9 cellular contexts compared by ENCODE assay signal in genomic region chr1:206001476-206001888, GRCh38. TPM values are rescaled to one million over a fixed set of nuclear protein-coding genes. Genes with fewer than 3 reads are reported as not detected.
DNase-seq lines count a peak whose midpoint lies in the region; ATAC-seq and TF ChIP-seq lines count a peak whose summit lies in the region.
"Had no signal": no experiment of that assay in that cellular context is flagged by ENCODE, and none has a peak within 500 bp of the region (broad histone marks: within the 10 kb centered on the region; RNA-seq: fewer than 3 reads in every experiment).

No MANE protein-coding gene starts in this region.

- no peaks in the 10 kb centered on the region for H3K36me3 ChIP-seq in smooth muscle cell (ENCODE audit: low read depth)

- no peaks in the 10 kb centered on the region for H3K9me3 ChIP-seq in smooth muscle cell (replicated peaks; ENCODE audit: low read depth)

- peaks cover 36% of the 10 kb centered on the region for H3F3A ChIP-seq in smooth muscle cell (ENCODE audit: low read depth)

- peak overlapping the region; percentile 65 for H3K9ac ChIP-seq in smooth muscle cell (ENCODE audit: low read depth)

- ATAC-seq in activated CD8-positive, alpha-beta T cell treated with anti-CD3 and anti-CD28 coated beads for 36 hours = peak; percentile 80
- ATAC-seq in activated CD8-positive, alpha-beta T cell treated with anti-CD3 and anti-CD28 coated beads, Interleukin-2, amount 10 ng/mL, durations not matched to agents 7 days and 5 days = no peak
- ATAC-seq in Right ventricle myocardium inferior = peak; percentile 48
- ATAC-seq in GM18520 (IDR thresholded peaks at IDR 0.05; ENCODE audit: unreplicated experiment) = no peak

- H3K4me1 ChIP-seq in smooth muscle cell (ENCODE audit: low read depth) = peaks cover 34% of the 10 kb centered on the region

- H2AFZ ChIP-seq in smooth muscle cell (ENCODE audit: low read depth) = no peak overlapping the region

- peaks cover 3% of the 10 kb centered on the region for H3K27me3 Mint-ChIP-seq in activated CD8-positive, alpha-beta T cell treated with anti-CD3 and anti-CD28 coated beads for 36 hours
- H3K27me3 Mint-ChIP-seq in activated CD8-positive, alpha-beta T cell treated with anti-CD3 and anti-CD28 coated beads, Interleukin-2, amount 10 ng/mL, durations not matched to agents 7 days and 5 days (ENCODE audit: low read depth) = peaks cover 13% of the 10 kb centered on the region
- peaks cover 22% of the 10 kb centered on the region for H3K27me3 Mint-ChIP-seq in activated T-cell treated with anti-CD3 and anti-CD28 coated beads, Interleukin-2, amount 50 U/mL, for 24 hours
- H3K27me3 Mint-ChIP-seq: activated B cell treated with CpG ODN at 0.5 μM for 24 hours had no signal

- peak overlapping the region; percentile 87 for H3K4me2 ChIP-seq in smooth muscle cell

- peak overlapping the region; percentile 38 for H3K4me3 ChIP-seq in smooth muscle cell

- no peaks in the 10 kb centered on the region for H3K27me3 ChIP-seq in smooth muscle cell (ENCODE audit: low read depth)

- H4K20me1 ChIP-seq in smooth muscle cell (ENCODE audit: low read depth) = peaks cover 3% of the 10 kb centered on the region

- H3K4me1 Mint-ChIP-seq in activated CD8-positive, alpha-beta T cell treated with anti-CD3 and anti-CD28 coated beads for 36 hours (ENCODE audit: low read depth) = peaks cover 20% of the 10 kb centered on the region
- no peaks in the 10 kb centered on the region for H3K4me1 Mint-ChIP-seq in activated CD8-positive, alpha-beta T cell treated with anti-CD3 and anti-CD28 coated beads, Interleukin-2, amount 10 ng/mL, durations not matched to agents 7 days and 5 days (ENCODE audit: low read depth)
- H3K4me1 Mint-ChIP-seq in activated T-cell treated with anti-CD3 and anti-CD28 coated beads, Interleukin-2, amount 50 U/mL, for 24 hours (ENCODE audit: low read depth) = peaks cover 31% of the 10 kb centered on the region

- POLR2A ChIA-PET in activated CD8-positive, alpha-beta T cell treated with anti-CD3 and anti-CD28 coated beads for 36 hours (lab: Charles Lee) = no interaction called here
- POLR2A ChIA-PET in activated CD8-positive, alpha-beta T cell treated with anti-CD3 and anti-CD28 coated beads, Interleukin-2, amount 10 ng/mL, durations not matched to agents 7 days and 5 days (lab: Charles Lee) = no interaction called here

- in situ Hi-C loops in GM13976 (cut with MboI; ENCODE audit: low sequenced_read_pairs, unreplicated experiment) = loop anchor here (10.0 kb wide), 1 partner anchor 113 kb away; the partner anchor contains the start of gene AVPR1B

- H3K9me3 Mint-ChIP-seq in activated CD8-positive, alpha-beta T cell treated with anti-CD3 and anti-CD28 coated beads for 36 hours = no peaks in the 10 kb centered on the region
- H3K9me3 Mint-ChIP-seq in activated CD8-positive, alpha-beta T cell treated with anti-CD3 and anti-CD28 coated beads, Interleukin-2, amount 10 ng/mL, durations not matched to agents 7 days and 5 days (ENCODE audit: insufficient read depth) = no peaks in the 10 kb centered on the region
- no peaks in the 10 kb centered on the region for H3K9me3 Mint-ChIP-seq in activated T-cell treated with anti-CD3 and anti-CD28 coated beads, Interleukin-2, amount 50 U/mL, for 24 hours

- intact Hi-C loops in activated CD8-positive, alpha-beta T cell treated with anti-CD3 and anti-CD28 coated beads for 36 hours (cut with micrococcal nuclease) = no loop called here
- intact Hi-C loops in Right ventricle myocardium inferior (cut with DNase I) = no loop called here

- no peak overlapping the region for H3K27ac Mint-ChIP-seq in activated CD8-positive, alpha-beta T cell treated with anti-CD3 and anti-CD28 coated beads for 36 hours
- no peak overlapping the region for H3K27ac Mint-ChIP-seq in activated CD8-positive, alpha-beta T cell treated with anti-CD3 and anti-CD28 coated beads, Interleukin-2, amount 10 ng/mL, durations not matched to agents 7 days and 5 days
- no peak overlapping the region for H3K27ac Mint-ChIP-seq in activated T-cell treated with anti-CD3 and anti-CD28 coated beads, Interleukin-2, amount 50 U/mL, for 24 hours
- H3K27ac Mint-ChIP-seq: activated B cell treated with CpG ODN at 0.5 μM for 24 hours had no signal

- no peak overlapping the region for H3K4me3 Mint-ChIP-seq in activated CD8-positive, alpha-beta T cell treated with anti-CD3 and anti-CD28 coated beads for 36 hours
- H3K4me3 Mint-ChIP-seq in activated CD8-positive, alpha-beta T cell treated with anti-CD3 and anti-CD28 coated beads, Interleukin-2, amount 10 ng/mL, durations not matched to agents 7 days and 5 days = no peak overlapping the region
- H3K4me3 Mint-ChIP-seq in activated T-cell treated with anti-CD3 and anti-CD28 coated beads, Interleukin-2, amount 50 U/mL, for 24 hours = no peak overlapping the region
- H3K4me3 Mint-ChIP-seq: activated B cell treated with CpG ODN at 0.5 μM for 24 hours had no signal

- TF ChIP-seq CTCF in activated CD8-positive, alpha-beta T cell treated with anti-CD3 and anti-CD28 coated beads for 36 hours (IDR thresholded peaks at IDR 0.05) = no peak
- TF ChIP-seq CTCF in smooth muscle cell (IDR thresholded peaks at IDR 0.05; ENCODE audit: borderline replicate concordance, insufficient read depth, poor library complexity, severe bottlenecking) (no peak), GM13976 (IDR thresholded peaks at IDR 0.05; ENCODE audit: borderline replicate concordance, control extremely low read depth, extremely low read depth, insufficient read depth, missing control alignments) (no peak)

- no peaks in the 10 kb centered on the region for H3K36me3 Mint-ChIP-seq in activated CD8-positive, alpha-beta T cell treated with anti-CD3 and anti-CD28 coated beads for 36 hours (ENCODE audit: low read depth)
- no peaks in the 10 kb centered on the region for H3K36me3 Mint-ChIP-seq in activated CD8-positive, alpha-beta T cell treated with anti-CD3 and anti-CD28 coated beads, Interleukin-2, amount 10 ng/mL, durations not matched to agents 7 days and 5 days (ENCODE audit: low read depth)
- H3K36me3 Mint-ChIP-seq in activated T-cell treated with anti-CD3 and anti-CD28 coated beads, Interleukin-2, amount 50 U/mL, for 24 hours (ENCODE audit: low read depth) = no peaks in the 10 kb centered on the region

- H3K79me2 ChIP-seq in smooth muscle cell (ENCODE audit: low read depth) = peaks cover 16% of the 10 kb centered on the region

- peak overlapping the region; percentile 97 for H3K27ac ChIP-seq in smooth muscle cell (ENCODE audit: low read depth)

- DNase-seq in activated CD8-positive, alpha-beta T cell treated with anti-CD3 and anti-CD28 coated beads for 36 hours = peak; percentile 66
- DNase-seq in activated CD8-positive, alpha-beta T cell treated with anti-CD3 and anti-CD28 coated beads, Interleukin-2, amount 10 ng/mL, durations not matched to agents 7 days and 5 days = no peak
- peak; percentile 54 for DNase-seq in activated T-cell treated with anti-CD3 and anti-CD28 coated beads, Interleukin-2, amount 50 U/mL, for 24 hours
- DNase-seq in Right ventricle myocardium inferior (ENCODE audit: missing footprints) = no peak
- DNase-seq in smooth muscle cell (lab: John Stamatoyannopoulos, UW; ENCODE audit: unreplicated experiment) = peak; percentile 22
- no peak for DNase-seq in HuH-7.5 (ENCODE audit: low spot score)
- DNase-seq in GM13976 (ENCODE audit: low spot score) = no peak
- DNase-seq: activated B cell treated with CpG ODN at 0.5 μM for 24 hours had no signal

- CTCF ChIA-PET in activated CD8-positive, alpha-beta T cell treated with anti-CD3 and anti-CD28 coated beads for 36 hours (lab: Charles Lee) = interaction anchor here (1.0 kb wide), 1 partner anchor 24 kb away, joined by 6 read pairs; no protein-coding TSS in a partner anchor
- CTCF ChIA-PET in activated CD8-positive, alpha-beta T cell treated with anti-CD3 and anti-CD28 coated beads, Interleukin-2, amount 10 ng/mL, durations not matched to agents 7 days and 5 days (lab: Charles Lee) = interaction anchor here (1.5 to 4.3 kb wide), 2 partner anchors 16 to 104 kb away, joined by 5 to 24 read pairs; no protein-coding TSS in a partner anchor

- WGBS in smooth muscle cell (ENCODE audit: low lambda C conversion rate) = 21% methylated on average over 3 of the region's 3 CpGs

RNA-seq across cellular contexts. Expression of gene RAB7B, which starts 1.7 kb away (rescaled TPM):
- not detected for total RNA-seq in activated CD8-positive, alpha-beta T cell treated with anti-CD3 and anti-CD28 coated beads for 36 hours
- total RNA-seq in activated CD8-positive, alpha-beta T cell treated with anti-CD3 and anti-CD28 coated beads, Interleukin-2, amount 10 ng/mL, durations not matched to agents 7 days and 5 days = not detected
- 1.6 TPM for total RNA-seq in Right ventricle myocardium inferior
- 8.0 and 13.0 TPM in 2 replicates for total RNA-seq in smooth muscle cell
- 11.5 and 13.6 TPM in 2 replicates for polyA plus RNA-seq in smooth muscle cell
- total RNA-seq: activated B cell treated with CpG ODN at 0.5 μM for 24 hours had no signal

RNA-seq across cellular contexts. Expression of gene CTSE, which starts 22.2 kb away (rescaled TPM):
- not detected for total RNA-seq in activated CD8-positive, alpha-beta T cell treated with anti-CD3 and anti-CD28 coated beads for 36 hours
- total RNA-seq in activated CD8-positive, alpha-beta T cell treated with anti-CD3 and anti-CD28 coated beads, Interleukin-2, amount 10 ng/mL, durations not matched to agents 7 days and 5 days = not detected
- total RNA-seq in Right ventricle myocardium inferior = not detected
- total RNA-seq in smooth muscle cell = not detected in 2 replicates
- polyA plus RNA-seq in smooth muscle cell = not detected in 2 replicates
- total RNA-seq: activated B cell treated with CpG ODN at 0.5 μM for 24 hours had no signal

RNA-seq across cellular contexts. Expression of gene RHEX, which starts 51.5 kb away (rescaled TPM):
- not detected for total RNA-seq in activated CD8-positive, alpha-beta T cell treated with anti-CD3 and anti-CD28 coated beads for 36 hours
- not detected for total RNA-seq in activated CD8-positive, alpha-beta T cell treated with anti-CD3 and anti-CD28 coated beads, Interleukin-2, amount 10 ng/mL, durations not matched to agents 7 days and 5 days
- 0.81 TPM for total RNA-seq in Right ventricle myocardium inferior
- total RNA-seq in smooth muscle cell = not detected in 2 replicates
- not detected in 2 replicates for polyA plus RNA-seq in smooth muscle cell

RNA-seq across cellular contexts. Expression of gene SLC26A9, which starts 58.2 kb away (rescaled TPM):
- total RNA-seq in activated CD8-positive, alpha-beta T cell treated with anti-CD3 and anti-CD28 coated beads for 36 hours = not detected
- total RNA-seq in activated CD8-positive, alpha-beta T cell treated with anti-CD3 and anti-CD28 coated beads, Interleukin-2, amount 10 ng/mL, durations not matched to agents 7 days and 5 days = not detected
- total RNA-seq in Right ventricle myocardium inferior = 25.4 TPM
- not detected in 2 replicates for total RNA-seq in smooth muscle cell
- polyA plus RNA-seq in smooth muscle cell = not detected in 2 replicates
- total RNA-seq: activated B cell treated with CpG ODN at 0.5 μM for 24 hours had no signal

Comparison
In these comparisons a context has a peak if more than half of its experiments do, and no peak if none do; other contexts are left out.
1. ATAC-seq: peak in activated CD8-positive, alpha-beta T cell treated with anti-CD3 and anti-CD28 coated beads for 36 hours (single experiment) and Right ventricle myocardium inferior (single experiment); none in activated CD8-positive, alpha-beta T cell treated with anti-CD3 and anti-CD28 coated beads, Interleukin-2, amount 10 ng/mL, durations not matched to agents 7 days and 5 days (single experiment) and GM18520 (single experiment).
2. DNase-seq: peak in activated CD8-positive, alpha-beta T cell treated with anti-CD3 and anti-CD28 coated beads for 36 hours (single experiment), activated T-cell treated with anti-CD3 and anti-CD28 coated beads, Interleukin-2, amount 50 U/mL, for 24 hours (single experiment) and smooth muscle cell (single experiment); none in activated CD8-positive, alpha-beta T cell treated with anti-CD3 and anti-CD28 coated beads, Interleukin-2, amount 10 ng/mL, durations not matched to agents 7 days and 5 days (single experiment), Right ventricle myocardium inferior (single experiment), HuH-7.5 (single experiment) and GM13976 (single experiment).